1 cellular context compared by ENCODE assay signal in genomic region chr14:23478109-23478698, GRCh38.
TF ChIP-seq lines count a peak whose summit lies in the region.

No MANE protein-coding gene starts in this region.

TF ChIP-seq in HepG2, 621 proteins besides CTCF, POLR2A, EP300 and RAD21 (continued from another document and continues in another):
- TF ChIP-seq E2F2 (CRISPR knock-in tag; IDR thresholded peaks at IDR 0.05; ENCODE audit: borderline replicate concordance), result no peak
- no peak for TF ChIP-seq FOXA1 (IDR thresholded peaks at IDR 0.05)
- TF ChIP-seq FOXA1 (CRISPR knock-in tag; IDR thresholded peaks at IDR 0.05), result 0 out of 2 replicates have a peak, but pooled peaks have one; percentile 18
- peak; percentile 42; the same call in 1 of the 2 replicates for TF ChIP-seq FOXA3 (CRISPR knock-in tag; IDR thresholded peaks at IDR 0.05)
- 0 out of 2 replicates have a peak, but pooled peaks have one; percentile 27 for TF ChIP-seq ATF1 (CRISPR knock-in tag; IDR thresholded peaks at IDR 0.05)
- peak; percentile 52; the same call in 1 of the 2 replicates for TF ChIP-seq GATAD1 (CRISPR knock-in tag; IDR thresholded peaks at IDR 0.05)
- no peak for TF ChIP-seq TRIM24 (CRISPR knock-in tag; IDR thresholded peaks at IDR 0.05)
- no peak for TF ChIP-seq SRSF1 (optimal IDR thresholded peaks at IDR 0.05; ENCODE audit: low read depth, low read length)
- no peak for TF ChIP-seq ZSCAN30 (CRISPR knock-in tag; IDR thresholded peaks at IDR 0.05)
- no peak for TF ChIP-seq AGO1 (IDR thresholded peaks at IDR 0.05; ENCODE audit: low read depth, low read length, poor library complexity, severe bottlenecking)
- TF ChIP-seq ZNF318 (CRISPR knock-in tag; IDR thresholded peaks at IDR 0.05), result no peak
- TF ChIP-seq RORA (CRISPR knock-in tag; IDR thresholded peaks at IDR 0.05), result no peak
- no peak for TF ChIP-seq HIC2 (CRISPR knock-in tag; IDR thresholded peaks at IDR 0.05; ENCODE audit: low read depth)
- 0 out of 2 replicates have a peak, but pooled peaks have one; percentile 40 for TF ChIP-seq SAP130 (CRISPR knock-in tag; IDR thresholded peaks at IDR 0.05; ENCODE audit: low read depth)
- TF ChIP-seq HNRNPUL1 (IDR thresholded peaks at IDR 0.05; ENCODE audit: low read depth, low read length), result no peak
- no peak for TF ChIP-seq KDM6A (CRISPR knock-in tag; IDR thresholded peaks at IDR 0.05; ENCODE audit: low read depth)
- TF ChIP-seq ZNF343 (CRISPR knock-in tag; IDR thresholded peaks at IDR 0.05), result no peak
- TF ChIP-seq ZNF292 (CRISPR knock-in tag; IDR thresholded peaks at IDR 0.05; ENCODE audit: borderline replicate concordance, low read depth), result no peak
- TF ChIP-seq SOX13 (IDR thresholded peaks at IDR 0.05), result no peak
- peak in 1 of 2 experiments; percentile 71; a peak in 1 of 4 replicates for TF ChIP-seq SOX13 (CRISPR knock-in tag; conservative IDR thresholded peaks at IDR 0.05 in 1 of 2, IDR thresholded peaks at IDR 0.05 in 1 of 2)
- no peak for TF ChIP-seq ZBTB46 (CRISPR knock-in tag; IDR thresholded peaks at IDR 0.05; ENCODE audit: borderline replicate concordance)
- TF ChIP-seq U2AF1 (optimal IDR thresholded peaks at IDR 0.05; ENCODE audit: low read depth, low read length), result no peak
- no peak for TF ChIP-seq ZNF547 (CRISPR knock-in tag; IDR thresholded peaks at IDR 0.05)
- peak; percentile 57; the same call in 1 of the 2 replicates for TF ChIP-seq SMAD3 (CRISPR knock-in tag; IDR thresholded peaks at IDR 0.05)
- TF ChIP-seq ZUFSP (CRISPR knock-in tag; IDR thresholded peaks at IDR 0.05; ENCODE audit: borderline replicate concordance), result no peak
- TF ChIP-seq SIN3B (IDR thresholded peaks at IDR 0.05; ENCODE audit: low read length), result 0 out of 2 replicates have a peak, but pooled peaks have one; percentile 47
- 0 out of 2 replicates have a peak, but pooled peaks have one; percentile 21 for TF ChIP-seq BCL6 (CRISPR knock-in tag; IDR thresholded peaks at IDR 0.05)
- TF ChIP-seq TFAP4 (IDR thresholded peaks at IDR 0.05; ENCODE audit: borderline replicate concordance, low read depth), result no peak
- TF ChIP-seq FOXP1 (IDR thresholded peaks at IDR 0.05), result no peak
- TF ChIP-seq FOXP1 (CRISPR knock-in tag; IDR thresholded peaks at IDR 0.05), result no peak
- TF ChIP-seq LCORL (IDR thresholded peaks at IDR 0.05), result no peak
- TF ChIP-seq LCORL (CRISPR knock-in tag; IDR thresholded peaks at IDR 0.05), result peak; percentile 52; the same call in 1 of the 2 replicates
- no peak for TF ChIP-seq ZNF17 (CRISPR knock-in tag; IDR thresholded peaks at IDR 0.05)
- TF ChIP-seq MATR3 (CRISPR knock-in tag; IDR thresholded peaks at IDR 0.05), result no peak
- peak; percentile 20; the same call in 1 of the 2 replicates for TF ChIP-seq ZGPAT (CRISPR knock-in tag; IDR thresholded peaks at IDR 0.05)
- no peak for TF ChIP-seq NFYB (CRISPR knock-in tag; IDR thresholded peaks at IDR 0.05)
- no peak for TF ChIP-seq ZSCAN31 (CRISPR knock-in tag; IDR thresholded peaks at IDR 0.05; ENCODE audit: low read depth)
- TF ChIP-seq KDM5A (IDR thresholded peaks at IDR 0.05; ENCODE audit: borderline replicate concordance, low read length), result peak; percentile 19; the same call in 1 of the 2 replicates
- TF ChIP-seq ZBTB34 (CRISPR knock-in tag; IDR thresholded peaks at IDR 0.05), result no peak
- TF ChIP-seq RFXANK (CRISPR knock-in tag; IDR thresholded peaks at IDR 0.05), result peak; percentile 80; the same call in 1 of the 2 replicates
- TF ChIP-seq SIX4 (CRISPR knock-in tag; IDR thresholded peaks at IDR 0.05), result no peak
- peak; percentile 41; the same call in 1 of the 2 replicates for TF ChIP-seq KMT2B (CRISPR knock-in tag; IDR thresholded peaks at IDR 0.05)
- TF ChIP-seq ZNF253 (CRISPR knock-in tag; IDR thresholded peaks at IDR 0.05; ENCODE audit: borderline replicate concordance), result no peak
- TF ChIP-seq MIER3 (CRISPR knock-in tag; IDR thresholded peaks at IDR 0.05; ENCODE audit: borderline replicate concordance), result peak; percentile 46; the same call in 1 of the 2 replicates
- TF ChIP-seq ZBTB43 (CRISPR knock-in tag; conservative IDR thresholded peaks at IDR 0.05), result no peak
